Comparison of ENCODE assay signal across 9 cellular contexts in the genomic region with DNA sequence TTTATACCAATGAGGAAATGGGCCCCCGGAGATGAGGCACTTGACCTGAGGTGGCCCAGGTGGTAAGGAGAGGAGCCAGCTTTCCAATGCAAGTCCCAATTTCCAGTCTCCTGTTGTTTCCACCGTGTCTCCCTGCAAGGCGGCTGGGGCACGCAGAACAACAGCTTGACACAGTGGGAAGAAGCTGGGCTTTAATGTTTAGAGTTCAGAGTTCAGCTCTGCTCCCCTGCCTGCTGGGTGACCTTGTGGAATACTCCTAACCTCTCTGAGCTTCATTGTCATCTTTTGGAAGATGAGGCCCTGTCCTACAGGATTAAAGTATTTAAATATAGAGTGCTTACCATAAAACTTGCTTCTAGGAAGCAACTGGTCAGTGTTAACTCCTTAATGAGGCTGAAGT.
A peak's percentile ranks its signal among the peaks of the same experiment; 100 is the strongest.
DNase-seq lines count a peak whose midpoint lies in the region; ATAC-seq and TF ChIP-seq lines count a peak whose summit lies in the region.
"Had no signal": no experiment of that assay in that cellular context is flagged by ENCODE, and none has a peak within 500 bp of the region (broad histone marks: within the 10 kb centered on the region; RNA-seq: fewer than 3 reads in every experiment).

No MANE protein-coding gene starts in this region.

- H3K27me3 ChIP-seq in PC-9 (ENCODE audit: insufficient read depth, low read depth) (no peaks in the 10 kb centered on the region), foreskin keratinocyte (no peaks in the 10 kb centered on the region)

- H4K20me1 ChIP-seq in PC-9 (ENCODE audit: insufficient read depth) = no peaks in the 10 kb centered on the region

- H3F3A ChIP-seq in PC-9 (ENCODE audit: insufficient read depth, low read depth) = peaks cover 77% of the 10 kb centered on the region

- POLR2A ChIA-PET in PC-9 (lab: Charles Lee; ENCODE audit: unreplicated experiment) = no interaction called here

- H3K27me3 Mint-ChIP-seq in Calu3 (ENCODE audit: unreplicated experiment) = no peaks in the 10 kb centered on the region
- H3K27me3 Mint-ChIP-seq: activated naive CD8-positive, alpha-beta T cell had no signal

- H2AFZ ChIP-seq in PC-9 = no peak overlapping the region

- peaks cover 86% of the 10 kb centered on the region for H3K4me1 Mint-ChIP-seq in Calu3 (ENCODE audit: low read depth, unreplicated experiment)

- peak overlapping the region; percentile 96 for H3K27ac ChIP-seq in PC-9
- peak overlapping the region; percentile 81 for H3K27ac ChIP-seq in foreskin keratinocyte
- H3K27ac ChIP-seq in skin epidermis = peak overlapping the region in 18 of 21 experiments; percentile 44 to 90 (median 80)

- peaks cover 83% of the 10 kb centered on the region for H3K36me3 Mint-ChIP-seq in Calu3 (ENCODE audit: insufficient read depth, unreplicated experiment)
- H3K36me3 Mint-ChIP-seq: activated naive CD8-positive, alpha-beta T cell had no signal

- no peak overlapping the region for H3K4me3 ChIP-seq in PC-9
- no peak overlapping the region for H3K4me3 ChIP-seq in skin epidermis

- no peak for DNase-seq in Calu3
- no peak for DNase-seq in PC-9
- no peak for DNase-seq in foreskin keratinocyte
- DNase-seq in epidermal melanocyte (ENCODE audit: insufficient read length, low spot score) = no peak
- no peak for DNase-seq in GM19240 (ENCODE audit: insufficient read length, low spot score)
- DNase-seq in NCI-H526 (lab: John Stamatoyannopoulos, UW) = no peak
- DNase-seq: NCI-H1930 had no signal

- intact Hi-C loops in Calu3 (cut with micrococcal nuclease; ENCODE audit: unreplicated experiment) (no loop called here), PC-9 (cut with micrococcal nuclease; ENCODE audit: unreplicated experiment) (loop anchor here (5.0 kb wide), 1 partner anchor 107 kb away; the partner anchor contains the start of genes AAGAB and IQCH)

- no peak for TF ChIP-seq CTCF in Calu3 (IDR thresholded peaks at IDR 0.05; ENCODE audit: unreplicated experiment)
- TF ChIP-seq CTCF in PC-9 (conservative IDR thresholded peaks at IDR 0.05) = no peak
- TF ChIP-seq CTCF in foreskin keratinocyte (conservative IDR thresholded peaks at IDR 0.05) = no peak

- H3K27ac Mint-ChIP-seq in Calu3 (ENCODE audit: unreplicated experiment) = peak overlapping the region; percentile 74

- peaks cover 85% of the 10 kb centered on the region for H3K79me2 ChIP-seq in PC-9 (ENCODE audit: low read depth)

- BruUV-seq in Calu3 (replicated peaks; lab: Mats Ljungman, UMichigan) (no TSS peak), PC-9 (replicated peaks; lab: Mats Ljungman, UMichigan) (no TSS peak)

- ATAC-seq in foreskin keratinocyte = no peak

- H3K9me3 ChIP-seq in PC-9 (ENCODE audit: insufficient read depth, low read depth) = no peaks in the 10 kb centered on the region

- peaks cover 78% of the 10 kb centered on the region for H3K4me1 ChIP-seq in PC-9 (replicated peaks; ENCODE audit: insufficient read depth)
- H3K4me1 ChIP-seq in foreskin keratinocyte = peaks cover 81% of the 10 kb centered on the region

- H3K4me3 Mint-ChIP-seq in Calu3 (ENCODE audit: low read depth, unreplicated experiment) = no peak overlapping the region
- H3K4me3 Mint-ChIP-seq: activated naive CD8-positive, alpha-beta T cell had no signal

- CTCF ChIA-PET in Calu3 (lab: Charles Lee) = interaction anchor here (2.3 kb wide), 1 partner anchor 11 kb away, joined by 7 read pairs; no protein-coding TSS in a partner anchor
- CTCF ChIA-PET in PC-9 (lab: Charles Lee) = no interaction called here

- no peaks in the 10 kb centered on the region for H3K9me3 Mint-ChIP-seq in Calu3 (ENCODE audit: low read depth, unreplicated experiment)

- no peaks in the 10 kb centered on the region for H3K36me3 ChIP-seq in PC-9 (ENCODE audit: low read depth)

- no peaks in the 10 kb centered on the region for H3K9me2 ChIP-seq in PC-9 (ENCODE audit: insufficient read depth)

- H3K4me2 ChIP-seq in PC-9 = peak overlapping the region; percentile 76
